Comparison of ENCODE assay signal across 20 cellular contexts in the genomic region with DNA sequence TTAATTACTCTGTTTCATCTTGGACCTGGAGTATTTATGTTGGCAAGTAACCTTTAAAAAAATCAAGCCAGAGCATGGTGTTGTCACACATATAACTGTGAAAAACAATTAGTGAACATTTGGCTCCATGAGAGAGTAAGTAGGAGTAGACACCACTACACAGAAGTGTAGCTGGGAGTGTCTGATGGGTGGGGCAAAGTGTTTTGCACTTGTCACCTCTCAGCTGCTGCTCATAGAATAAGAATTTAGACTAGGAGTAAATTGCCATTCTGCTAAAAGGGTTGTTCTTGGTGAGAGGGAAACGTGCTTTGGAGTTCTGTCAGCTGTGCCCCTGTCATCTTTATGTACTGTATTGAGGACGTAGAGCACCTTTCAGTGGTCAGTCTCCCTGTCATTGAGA.
DNase-seq lines count a peak whose midpoint lies in the region; ATAC-seq and TF ChIP-seq lines count a peak whose summit lies in the region.
"Had no signal": no experiment of that assay in that cellular context is flagged by ENCODE, and none has a peak within 500 bp of the region (broad histone marks: within the 10 kb centered on the region; RNA-seq: fewer than 3 reads in every experiment).

No MANE protein-coding gene starts in this region.

- H3K4me3 ChIP-seq in right atrium auricular region, result no peak overlapping the region
- H3K4me3 ChIP-seq: A549, BLaER1, GM12878, SJSA1 had no signal

- peak overlapping the region in 1 of 2 donors; percentile 30 for H3K27ac ChIP-seq in right atrium auricular region
- H3K27ac ChIP-seq: A549, BLaER1, SJSA1 had no signal

- H3K36me3 ChIP-seq in right atrium auricular region, result no peaks in the 10 kb centered on the region
- H3K36me3 ChIP-seq: SJSA1 had no signal

- intact Hi-C loops in Right ventricle myocardium superior (cut with DNase I), result no loop called here

- H3K27me3 ChIP-seq in right atrium auricular region, result no peaks in the 10 kb centered on the region
- H3K27me3 ChIP-seq: BLaER1, SJSA1 had no signal

- ATAC-seq in Right ventricle myocardium superior (ENCODE audit: poor library complexity), result peak; percentile 38
- ATAC-seq in esophagus mucosa, result peak; percentile 53
- ATAC-seq in GM21390 (IDR thresholded peaks at IDR 0.05; ENCODE audit: unreplicated experiment), result no peak
- ATAC-seq: A549; CD8-positive, alpha-beta T cell; GM12878; PC-3 had no signal

- H3K9me3 ChIP-seq in right atrium auricular region, result peaks cover 0 to 3% of the 10 kb centered on the region in 2 donors
- H3K9me3 ChIP-seq: A549, BLaER1, SJSA1 had no signal

- H3K4me1 ChIP-seq in right atrium auricular region, result peaks cover 0 to 18% of the 10 kb centered on the region in 2 donors
- H3K4me1 ChIP-seq: BLaER1 had no signal

- DNase-seq in Right ventricle myocardium superior (no peak), right atrium auricular region (ENCODE audit: low spot score) (no peak), myocyte (ENCODE audit: low read depth) (peak; percentile 28), NCI-H524 treated with DMSO at 0.1 percent for 48 hours (lab: John Stamatoyannopoulos, UW) (no peak), NCI-H2107 (lab: John Stamatoyannopoulos, UW) (no peak)
- DNase-seq: Calu3; CD8-positive, alpha-beta T cell; GF-D8; KBM-7; NCI-H1417 treated with DMSO at 0.1 percent for 48 hours; NCI-H2029; NCI-H524; PC-3; RPMI8226 had no signal

- no peak for TF ChIP-seq CTCF in right atrium auricular region (IDR thresholded peaks at IDR 0.05)
